In genomic region chr3:26369133-26369532, GRCh38 we compare ENCODE assay signal across 22 cellular contexts.
DNase-seq lines count a peak whose midpoint lies in the region; ATAC-seq, FAIRE-seq and TF ChIP-seq lines count a peak whose summit lies in the region.
"Had no signal": no experiment of that assay in that cellular context is flagged by ENCODE, and none has a peak within 500 bp of the region (broad histone marks: within the 10 kb centered on the region; RNA-seq: fewer than 3 reads in every experiment).

No MANE protein-coding gene starts in this region.

- intact Hi-C loops in MCF 10A (cut with micrococcal nuclease), result no loop called here
- intact Hi-C loops in breast epithelium (cut with DNase I; ENCODE audit: low total_unique reads), result no loop called here
- intact Hi-C loops in aorta (cut with DNase I), result no loop called here

- ATAC-seq in aorta (ENCODE audit: low FRiP score), result no peak
- ATAC-seq: activated naive CD8-positive, alpha-beta T cell treated with anti-CD3 and anti-CD28 coated beads, Interleukin-2, amount 50 U/mL, for 24 hours; foreskin keratinocyte; left ventricle myocardium superior; natural killer cell had no signal

- POLR2A ChIA-PET in MCF 10A (lab: Yijun Ruan, JAX), result interaction anchor here (0.8 kb wide), 1 partner anchor 34 kb away, joined by 6 read pairs; no protein-coding TSS in a partner anchor

- H3K4me1 ChIP-seq in breast epithelium (no peaks in the 10 kb centered on the region), aorta (ENCODE audit: control insufficient read depth in 1 of 2, insufficient read depth in 2 of 2, low read length in 2 of 2) (no peaks in the 10 kb centered on the region)
- H3K4me1 ChIP-seq: foreskin keratinocyte, uterus had no signal

- H3K36me3 ChIP-seq in breast epithelium, result no peaks in the 10 kb centered on the region
- H3K36me3 ChIP-seq in MG63, result no peaks in the 10 kb centered on the region
- no peaks in the 10 kb centered on the region for H3K36me3 ChIP-seq in aorta (ENCODE audit: control insufficient read depth in 1 of 2, insufficient read depth in 2 of 2, low read length in 1 of 2)
- H3K36me3 ChIP-seq: brain microvascular endothelial cell, uterus had no signal

- no TSS peak for BruUV-seq in MCF 10A (replicated peaks; lab: Mats Ljungman, UMichigan)

- no peaks in the 10 kb centered on the region for H3K9me3 ChIP-seq in breast epithelium
- H3K9me3 ChIP-seq in MG63, result no peaks in the 10 kb centered on the region
- no peaks in the 10 kb centered on the region for H3K9me3 ChIP-seq in aorta (ENCODE audit: control insufficient read depth, low read length)
- H3K9me3 ChIP-seq: uterus had no signal

- no peak for FAIRE-seq in urothelium cell line (lab: Jason Lieb, UNC)
- FAIRE-seq: small intestine had no signal

- H3K27ac Mint-ChIP-seq in MCF 10A (ENCODE audit: low read depth, unreplicated experiment), result no peak overlapping the region
- H3K27ac Mint-ChIP-seq: activated naive CD8-positive, alpha-beta T cell treated with anti-CD3 and anti-CD28 coated beads, Interleukin-2, amount 50 U/mL, for 24 hours; natural killer cell had no signal

- no peak overlapping the region for H3K4me3 Mint-ChIP-seq in MCF 10A (ENCODE audit: unreplicated experiment)
- H3K4me3 Mint-ChIP-seq: activated naive CD8-positive, alpha-beta T cell treated with anti-CD3 and anti-CD28 coated beads, Interleukin-2, amount 50 U/mL, for 24 hours; natural killer cell had no signal

- H3K4me3 ChIP-seq in breast epithelium (no peak overlapping the region), MG63 (no peak overlapping the region), epithelial cell of esophagus (ENCODE audit: low read length) (no peak overlapping the region), aorta (ENCODE audit: low read length in 2 of 2) (no peak overlapping the region)
- H3K4me3 ChIP-seq: uterus had no signal

- no peaks in the 10 kb centered on the region for H3K27me3 Mint-ChIP-seq in MCF 10A (ENCODE audit: insufficient read depth, unreplicated experiment)
- H3K27me3 Mint-ChIP-seq: activated naive CD8-positive, alpha-beta T cell treated with anti-CD3 and anti-CD28 coated beads, Interleukin-2, amount 50 U/mL, for 24 hours had no signal

- H3K27me3 ChIP-seq in breast epithelium (no peaks in the 10 kb centered on the region), MG63 (no peaks in the 10 kb centered on the region), aorta (ENCODE audit: control insufficient read depth in 1 of 2, insufficient read depth in 2 of 2, low read length in 1 of 2) (no peaks in the 10 kb centered on the region)
- H3K27me3 ChIP-seq: brain microvascular endothelial cell, foreskin keratinocyte, uterus had no signal

- peaks cover 6% of the 10 kb centered on the region for H3K4me1 Mint-ChIP-seq in MCF 10A (ENCODE audit: insufficient read depth, unreplicated experiment)
- H3K4me1 Mint-ChIP-seq: activated naive CD8-positive, alpha-beta T cell treated with anti-CD3 and anti-CD28 coated beads, Interleukin-2, amount 50 U/mL, for 24 hours; natural killer cell had no signal

- TF ChIP-seq CTCF in MCF 10A (IDR thresholded peaks at IDR 0.05; ENCODE audit: unreplicated experiment) (no peak), breast epithelium (IDR thresholded peaks at IDR 0.05) (no peak), epithelial cell of esophagus (IDR thresholded peaks at IDR 0.05; ENCODE audit: insufficient read depth, low read depth, low read length, missing control alignments) (no peak)

- no peaks in the 10 kb centered on the region for H3K36me3 Mint-ChIP-seq in MCF 10A (ENCODE audit: insufficient read depth, unreplicated experiment)

- no peak overlapping the region for H3K27ac ChIP-seq in breast epithelium
- H3K27ac ChIP-seq in aorta (ENCODE audit: low read depth in 1 of 2, low read length in 2 of 2), result no peak overlapping the region
- H3K27ac ChIP-seq: brain microvascular endothelial cell, foreskin keratinocyte, uterus had no signal

- CTCF ChIA-PET in MCF 10A (lab: Yijun Ruan, JAX), result interaction anchor here (0.5 kb wide), 1 partner anchor 265 kb away, joined by 5 read pairs; no protein-coding TSS in a partner anchor

- TF ChIP-seq POLR2A in breast epithelium (IDR thresholded peaks at IDR 0.05), result no peak

- WGBS in aorta, 2 donors, result 87 to 90% methylated on average over 7 of the region's 7 CpGs

- DNase-seq in MCF 10A (ENCODE audit: unreplicated experiment) (peak; percentile 0), breast epithelium (ENCODE audit: low spot score in 2 of 2) (no peak), MG63 (peak; percentile 2), epithelial cell of esophagus (ENCODE audit: low read depth) (peak; percentile 18), urothelium cell line (ENCODE audit: low spot score) (peak; percentile 16), GDM1 (lab: John Stamatoyannopoulos, UW) (no peak), NCI-H2227 (lab: John Stamatoyannopoulos, UW; ENCODE audit: unreplicated experiment) (no peak), aorta (no peak)
- DNase-seq: activated CD4-positive, alpha-beta T cell treated with anti-CD3 and anti-CD28 coated beads, Interleukin-2, amount 50 U/mL, for 48 hours; activated naive CD8-positive, alpha-beta T cell treated with anti-CD3 and anti-CD28 coated beads, Interleukin-2, amount 50 U/mL, for 24 hours; brain microvascular endothelial cell; effector CD4-positive, alpha-beta T cell; foreskin keratinocyte; Kasumi-1; left ventricle myocardium superior; midbrain; natural killer cell; NCI-H1092 treated with DMSO at 0.1 percent for 48 hours; NCI-H2029; NCI-H345; small intestine; uterus had no signal

- peaks cover 20% of the 10 kb centered on the region for H3K9me3 Mint-ChIP-seq in MCF 10A (ENCODE audit: unreplicated experiment)
- H3K9me3 Mint-ChIP-seq: activated naive CD8-positive, alpha-beta T cell treated with anti-CD3 and anti-CD28 coated beads, Interleukin-2, amount 50 U/mL, for 24 hours had no signal

Comparison
In these comparisons a context has a peak if more than half of its experiments do, and no peak if none do; other contexts are left out.
1. DNase-seq: peak in MCF 10A (single experiment), MG63 (single experiment), epithelial cell of esophagus (single experiment) and urothelium cell line (single experiment); none in breast epithelium (0 of 2), GDM1 (single experiment), NCI-H2227 (single experiment) and aorta (0 of 2).